Comparison of ENCODE assay signal across 8 cellular contexts in genomic region chr12:8242881-8243681, GRCh38. TPM values are rescaled to one million over a fixed set of nuclear protein-coding genes. Genes with fewer than 3 reads are reported as not detected.
DNase-seq lines count a peak whose midpoint lies in the region; ATAC-seq and TF ChIP-seq lines count a peak whose summit lies in the region.
"Not testable (repeated sequence)": the region's sequence is repeated elsewhere in the genome, so short reads cannot be mapped to it uniquely, and the experiment has no call there.

No MANE protein-coding gene starts in this region.

- 17% methylated on average over 6 of the region's 56 CpGs for WGBS in smooth muscle cell (ENCODE audit: low lambda C conversion rate)

- H3K27ac ChIP-seq in smooth muscle cell (ENCODE audit: low read depth): peak overlapping the region; percentile 93

- H3K4me1 ChIP-seq in smooth muscle cell (ENCODE audit: low read depth): not testable (repeated sequence)

- not testable (repeated sequence) for TF ChIP-seq CTCF in AG04449 (IDR thresholded peaks at IDR 0.05; ENCODE audit: insufficient read depth, low read length, missing control alignments); smooth muscle cell (IDR thresholded peaks at IDR 0.05; ENCODE audit: borderline replicate concordance, insufficient read depth, poor library complexity, severe bottlenecking)

- not testable (repeated sequence) for H4K20me1 ChIP-seq in smooth muscle cell (ENCODE audit: low read depth)

- H3F3A ChIP-seq in smooth muscle cell (ENCODE audit: low read depth): not testable (repeated sequence)

- not testable (repeated sequence) for H3K9me3 ChIP-seq in smooth muscle cell (replicated peaks; ENCODE audit: low read depth)

- H2AFZ ChIP-seq in smooth muscle cell (ENCODE audit: low read depth): peak overlapping the region; percentile 63

- not testable (repeated sequence) for H3K27me3 ChIP-seq in smooth muscle cell (ENCODE audit: low read depth)

- ATAC-seq in GM19025 (IDR thresholded peaks at IDR 0.05; ENCODE audit: low read depth, unreplicated experiment): peak; percentile 92
- ATAC-seq in HG03432 (IDR thresholded peaks at IDR 0.05; ENCODE audit: unreplicated experiment): peak; percentile 82

- CTCF ChIA-PET in AG04449 (lab: Yijun Ruan, JAX): not testable (repeated sequence)

- H3K79me2 ChIP-seq in smooth muscle cell (ENCODE audit: low read depth): not testable (repeated sequence)

- peak overlapping the region; percentile 92 for H3K9ac ChIP-seq in smooth muscle cell (ENCODE audit: low read depth)

- H3K4me3 ChIP-seq in AG04449 (ENCODE audit: low read depth, low read length) (peak overlapping the region; percentile 65), smooth muscle cell (peak overlapping the region; percentile 69)

- H3K4me2 ChIP-seq in smooth muscle cell: peak overlapping the region; percentile 87

- POLR2A ChIA-PET in AG04449 (lab: Yijun Ruan, JAX): not testable (repeated sequence)

- DNase-seq in AG04449 (ENCODE audit: low read depth, low spot score) (peak; percentile 81), NCI-H510A treated with DMSO at 0.1 percent for 48 hours (lab: John Stamatoyannopoulos, UW) (peak; percentile 25), cerebellar cortex (ENCODE audit: low spot score) (peak; percentile 95), iris pigment epithelial cell (ENCODE audit: low read depth) (peak; percentile 97), smooth muscle cell (lab: John Stamatoyannopoulos, UW; ENCODE audit: unreplicated experiment) (peak; percentile 96)
- DNase-seq in activated CD4-positive, alpha-beta T cell treated with anti-CD3 and anti-CD28 coated beads for 1 hour: peak; percentile 100

- H3K36me3 ChIP-seq in smooth muscle cell (ENCODE audit: low read depth): not testable (repeated sequence)

RNA-seq across cellular contexts. Expression of gene FAM90A1, which starts 15.7 kb away (rescaled TPM):
- total RNA-seq in smooth muscle cell: not detected in 2 replicates
- not detected in 2 replicates for polyA plus RNA-seq in smooth muscle cell

Comparison
In these comparisons a context has a peak if more than half of its experiments do, and no peak if none do; other contexts are left out.
1. Peak in every context shown above with its lines: DNase-seq, ATAC-seq, H3K4me3 ChIP-seq and H3K27ac ChIP-seq.
2. DNase-seq: peak in every context shown above with its lines; median percentile 100 in activated CD4-positive, alpha-beta T cell treated with anti-CD3 and anti-CD28 coated beads for 1 hour; 97 in iris pigment epithelial cell; 96 in smooth muscle cell; 95 in cerebellar cortex; 81 in AG04449; 25 in NCI-H510A treated with DMSO at 0.1 percent for 48 hours.